ENCODE assay signal across 1 cellular context in the genomic region with DNA sequence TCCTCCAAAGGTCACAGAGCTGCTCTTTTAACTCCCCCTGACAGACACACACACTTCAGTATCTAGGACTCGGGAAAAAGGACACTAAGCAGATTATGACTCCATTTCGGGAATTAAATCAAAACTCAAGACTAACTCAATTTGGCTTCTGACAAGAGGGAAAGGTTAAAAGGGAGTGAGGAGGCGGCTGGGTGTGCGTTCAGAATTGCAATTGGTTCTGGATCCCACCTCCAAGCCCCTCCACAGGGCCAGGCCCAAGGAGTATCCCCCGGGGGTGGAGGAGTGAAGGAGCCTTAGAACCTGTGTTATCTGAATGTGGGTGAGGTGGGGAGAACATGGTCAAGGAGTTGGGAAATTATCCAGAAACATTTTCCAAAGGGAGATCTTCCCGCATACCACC.
TF ChIP-seq lines count a peak whose summit lies in the region.

No MANE protein-coding gene starts in this region.

TF ChIP-seq in H1, 55 proteins besides CTCF, POLR2A, EP300 and RAD21:
- peak; percentile 60 for TF ChIP-seq EZH2 (IDR thresholded peaks at IDR 0.05; ENCODE audit: low read depth, low read length, severe bottlenecking)
